1 cellular context compared by ENCODE assay signal in the genomic region with DNA sequence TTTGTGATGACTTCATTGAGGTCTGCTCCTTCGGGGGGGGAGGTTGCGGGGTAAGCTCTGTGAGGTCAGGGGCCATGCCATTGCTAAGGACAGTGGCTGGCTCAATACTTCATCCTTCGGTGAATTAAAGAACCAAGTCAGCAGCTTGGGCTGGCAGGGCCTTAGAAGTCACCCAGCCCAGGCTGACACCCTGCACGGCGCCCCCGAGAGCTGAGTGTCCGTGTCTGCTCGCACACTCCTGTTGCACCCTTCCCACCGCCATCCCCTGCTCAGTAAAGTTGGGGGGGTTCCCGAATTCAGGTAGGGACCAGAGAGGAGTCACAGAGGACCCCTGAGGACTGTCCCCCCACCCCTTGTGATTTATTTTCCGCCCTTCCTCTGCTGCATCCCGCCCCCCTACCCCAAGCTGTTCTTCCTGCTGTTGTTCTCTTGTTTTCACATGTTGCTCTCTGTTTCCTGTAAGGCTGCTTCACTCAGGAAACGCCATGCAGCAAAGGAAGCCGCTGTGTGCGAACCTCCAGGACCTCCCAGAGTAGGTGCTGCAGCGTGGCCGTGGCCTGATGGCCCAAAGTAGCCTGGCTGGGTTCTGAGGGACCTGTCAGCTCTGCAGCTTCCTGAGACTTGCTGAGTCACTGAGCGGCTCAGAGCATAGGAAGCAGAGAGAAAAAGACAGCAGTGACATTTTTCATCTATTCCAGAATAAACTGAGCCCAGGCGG.
TF ChIP-seq lines count a peak whose summit lies in the region.

No MANE protein-coding gene starts in this region.

TF ChIP-seq in H1, 55 proteins besides CTCF, POLR2A, EP300 and RAD21:
- TF ChIP-seq BACH1 (IDR thresholded peaks at IDR 0.05; ENCODE audit: low read length) (0 out of 2 replicates have a peak, but pooled peaks have one; percentile 9), SIN3A (conservative IDR thresholded peaks at IDR 0.05 in 1 of 2, IDR thresholded peaks at IDR 0.05 in 1 of 2; ENCODE audit: low read depth in 1 of 2, low read length in 2 of 2) (no peak)
